In genomic region chr1:218656301-218657037, GRCh38 we compare ENCODE assay signal across 23 cellular contexts.
A peak's percentile ranks its signal among the peaks of the same experiment; 100 is the strongest.
DNase-seq lines count a peak whose midpoint lies in the region; ATAC-seq and TF ChIP-seq lines count a peak whose summit lies in the region.
"Had no signal": no experiment of that assay in that cellular context is flagged by ENCODE, and none has a peak within 500 bp of the region (broad histone marks: within the 10 kb centered on the region; RNA-seq: fewer than 3 reads in every experiment).

No MANE protein-coding gene starts in this region.

- H3K4me3 Mint-ChIP-seq in nephron progenitor cell, result no peak overlapping the region
- H3K4me3 Mint-ChIP-seq: activated CD4-positive, alpha-beta T cell treated with anti-CD3 and anti-CD28 coated beads, Interleukin-2, amount 10 ng/mL, durations not matched to agents 7 days and 5 days; brain; CD8-positive, alpha-beta memory T cell; dendritic cell treated with granulocyte-macrophage colony-stimulating factor and Interleukin-4, amounts not matched to agents 40 ng/mL and 50 ng/mL, for 4 days; mesothelial cell of epicardium; stimulated activated naive CD8-positive, alpha-beta T cell treated with anti-CD3 and anti-CD28 coated beads, Interleukin-15, Interleukin-2, amounts not matched to agents 100 ng/mL and 50 ng/mL, for 24 hours had no signal

- in situ Hi-C loops in astrocyte of the spinal cord (cut with HindIII; ENCODE audit: low sequenced_read_pairs), result no loop called here

- TF ChIP-seq CTCF in AG10803 (conservative IDR thresholded peaks at IDR 0.05; ENCODE audit: low read length), result no peak
- TF ChIP-seq CTCF in astrocyte of the spinal cord (IDR thresholded peaks at IDR 0.05; ENCODE audit: low read depth, low read length), result no peak
- no peak for TF ChIP-seq CTCF in nephron progenitor cell (IDR thresholded peaks at IDR 0.05)

- peak overlapping the region; percentile 68 for H3K27ac Mint-ChIP-seq in nephron progenitor cell
- H3K27ac Mint-ChIP-seq: activated CD4-positive, alpha-beta T cell treated with anti-CD3 and anti-CD28 coated beads, Interleukin-2, amount 10 ng/mL, durations not matched to agents 7 days and 5 days; brain; dendritic cell treated with granulocyte-macrophage colony-stimulating factor and Interleukin-4, amounts not matched to agents 40 ng/mL and 50 ng/mL, for 4 days; mesothelial cell of epicardium; stimulated activated naive CD8-positive, alpha-beta T cell treated with anti-CD3 and anti-CD28 coated beads, Interleukin-15, Interleukin-2, amounts not matched to agents 100 ng/mL and 50 ng/mL, for 24 hours had no signal

- peaks cover 37% of the 10 kb centered on the region for H3K4me1 Mint-ChIP-seq in nephron progenitor cell
- H3K4me1 Mint-ChIP-seq: activated CD4-positive, alpha-beta T cell treated with anti-CD3 and anti-CD28 coated beads, Interleukin-2, amount 10 ng/mL, durations not matched to agents 7 days and 5 days; CD8-positive, alpha-beta memory T cell had no signal

- no peak overlapping the region for H3K4me3 ChIP-seq in AG10803 (ENCODE audit: low read length)
- no peak overlapping the region for H3K4me3 ChIP-seq in astrocyte of the spinal cord (ENCODE audit: low read depth, low read length)
- H3K4me3 ChIP-seq: esophagus squamous epithelium, hepatocyte, right atrium auricular region, SK-N-MC, upper lobe of right lung had no signal

- ATAC-seq in HG02840 (IDR thresholded peaks at IDR 0.05; ENCODE audit: low FRiP score, unreplicated experiment), result no peak
- ATAC-seq: upper lobe of right lung had no signal

- peaks cover 5% of the 10 kb centered on the region for H3K36me3 Mint-ChIP-seq in nephron progenitor cell (ENCODE audit: low read depth)
- H3K36me3 Mint-ChIP-seq: brain, mesothelial cell of epicardium had no signal

- peak; percentile 43 for DNase-seq in AG10803 (ENCODE audit: low read depth)
- DNase-seq in HT1080 (ENCODE audit: low read depth), result peak; percentile 85
- peak; percentile 19 for DNase-seq in astrocyte of the spinal cord (ENCODE audit: low read depth, low spot score)
- no peak for DNase-seq in nephron progenitor cell
- DNase-seq in NK-92 (lab: John Stamatoyannopoulos, UW; ENCODE audit: unreplicated experiment), result no peak
- no peak for DNase-seq in NCI-H82 (lab: John Stamatoyannopoulos, UW)
- DNase-seq in T-helper 2 cell, result no peak
- DNase-seq: activated CD4-positive, alpha-beta T cell treated with anti-CD3 and anti-CD28 coated beads, Interleukin-2, amount 10 ng/mL, durations not matched to agents 7 days and 5 days; activated naive CD4-positive, alpha-beta T cell treated with anti-CD3 and anti-CD28 coated beads, Interleukin-2, amount 50 U/mL, for 16 hours; activated T-cell treated with anti-CD3 and anti-CD28 coated beads for 4 hours; CD8-positive, alpha-beta memory T cell; esophagus squamous epithelium; NCI-H2081; OCI-M1; upper lobe of right lung had no signal

- H3K9me3 Mint-ChIP-seq in nephron progenitor cell, result peaks cover 8% of the 10 kb centered on the region
- H3K9me3 Mint-ChIP-seq: activated CD4-positive, alpha-beta T cell treated with anti-CD3 and anti-CD28 coated beads, Interleukin-2, amount 10 ng/mL, durations not matched to agents 7 days and 5 days; stimulated activated naive CD8-positive, alpha-beta T cell treated with anti-CD3 and anti-CD28 coated beads, Interleukin-15, Interleukin-2, amounts not matched to agents 100 ng/mL and 50 ng/mL, for 24 hours had no signal

- no peaks in the 10 kb centered on the region for H3K27me3 Mint-ChIP-seq in nephron progenitor cell (ENCODE audit: low read depth, poor library complexity)
- H3K27me3 Mint-ChIP-seq: activated CD4-positive, alpha-beta T cell treated with anti-CD3 and anti-CD28 coated beads, Interleukin-2, amount 10 ng/mL, durations not matched to agents 7 days and 5 days; dendritic cell treated with granulocyte-macrophage colony-stimulating factor and Interleukin-4, amounts not matched to agents 40 ng/mL and 50 ng/mL, for 4 days had no signal

Comparison
In these comparisons a context has a peak if more than half of its experiments do, and no peak if none do; other contexts are left out.
1. DNase-seq: peak in AG10803 (single experiment), HT1080 (single experiment) and astrocyte of the spinal cord (single experiment); none in nephron progenitor cell (single experiment), NK-92 (single experiment), NCI-H82 (single experiment) and T-helper 2 cell (0 of 5).